Comparison of ENCODE assay signal across 9 cellular contexts in genomic region chr19:47848871-47849473, GRCh38. TPM values are rescaled to one million over a fixed set of nuclear protein-coding genes. Genes with fewer than 3 reads are reported as not detected.
DNase-seq lines count a peak whose midpoint lies in the region; ATAC-seq and TF ChIP-seq lines count a peak whose summit lies in the region.
"Had no signal": no experiment of that assay in that cellular context is flagged by ENCODE, and none has a peak within 500 bp of the region (broad histone marks: within the 10 kb centered on the region; RNA-seq: fewer than 3 reads in every experiment).

No MANE protein-coding gene starts in this region.

- no peak for ATAC-seq in GM21381 (IDR thresholded peaks at IDR 0.05; ENCODE audit: unreplicated experiment)

- intact Hi-C loops in activated T-helper 1 cell treated with anti-CD3 and anti-CD28 coated beads, Interleukin-12 subunit alpha, Interleukin-12 subunit beta, Interleukin-2, Interleukin-4 antibody, amounts not matched to agents 30 ng/mL and 10 ng/mL and 1 ng/mL, durations not matched to agents 14 hours and 24 hours and 36 hours (cut with micrococcal nuclease) = no loop called here

- no peak overlapping the region for H3K4me3 Mint-ChIP-seq in activated T-helper 1 cell treated with anti-CD3 and anti-CD28 coated beads, Interleukin-12 subunit alpha, Interleukin-12 subunit beta, Interleukin-2, Interleukin-4 antibody, amounts not matched to agents 30 ng/mL and 10 ng/mL and 1 ng/mL, durations not matched to agents 14 hours and 24 hours and 36 hours
- H3K4me3 Mint-ChIP-seq in activated CD4-positive, alpha-beta T cell treated with anti-CD3 and anti-CD28 coated beads, Interleukin-2, amount 10 ng/mL, durations not matched to agents 7 days and 5 days = no peak overlapping the region

- peaks cover 20% of the 10 kb centered on the region for H3K27me3 Mint-ChIP-seq in activated T-helper 1 cell treated with anti-CD3 and anti-CD28 coated beads, Interleukin-12 subunit alpha, Interleukin-12 subunit beta, Interleukin-2, Interleukin-4 antibody, amounts not matched to agents 30 ng/mL and 10 ng/mL and 1 ng/mL, durations not matched to agents 14 hours and 24 hours and 36 hours (ENCODE audit: insufficient read depth)
- H3K27me3 Mint-ChIP-seq in activated CD4-positive, alpha-beta T cell treated with anti-CD3 and anti-CD28 coated beads, Interleukin-2, amount 10 ng/mL, durations not matched to agents 7 days and 5 days = peaks cover 33% of the 10 kb centered on the region

- H3K27ac Mint-ChIP-seq in activated T-helper 1 cell treated with anti-CD3 and anti-CD28 coated beads, Interleukin-12 subunit alpha, Interleukin-12 subunit beta, Interleukin-2, Interleukin-4 antibody, amounts not matched to agents 30 ng/mL and 10 ng/mL and 1 ng/mL, durations not matched to agents 14 hours and 24 hours and 36 hours = no peak overlapping the region
- peak overlapping the region; percentile 47 for H3K27ac Mint-ChIP-seq in activated CD4-positive, alpha-beta T cell treated with anti-CD3 and anti-CD28 coated beads, Interleukin-2, amount 10 ng/mL, durations not matched to agents 7 days and 5 days

- CTCF ChIA-PET in activated CD4-positive, alpha-beta T cell treated with anti-CD3 and anti-CD28 coated beads, Interleukin-2, amount 10 ng/mL, durations not matched to agents 7 days and 5 days (lab: Charles Lee) = no interaction called here

- DNase-seq in activated T-helper 1 cell treated with Interleukin-2 at 50 U/mL for 16 hours (ENCODE audit: low read depth) (peak; percentile 3), fibroblast of the aortic adventitia (ENCODE audit: low read depth) (no peak), GM03348 (ENCODE audit: low spot score) (no peak), NCI-H1105 treated with DMSO at 0.1 percent for 48 hours (lab: John Stamatoyannopoulos, UW) (no peak)
- DNase-seq in activated T-helper 1 cell treated with anti-CD3 and anti-CD28 coated beads, Interleukin-12 subunit alpha, Interleukin-12 subunit beta, Interleukin-2, Interleukin-4 antibody, amounts not matched to agents 30 ng/mL and 10 ng/mL and 1 ng/mL, durations not matched to agents 14 hours and 24 hours and 36 hours (ENCODE audit: low spot score) = no peak
- DNase-seq in activated CD4-positive, alpha-beta T cell treated with anti-CD3 and anti-CD28 coated beads, Interleukin-2, amount 10 ng/mL, durations not matched to agents 7 days and 5 days = peak; percentile 36
- peak; percentile 3 for DNase-seq in stimulated activated naive CD4-positive, alpha-beta T cell treated with Interleukin-2 at 50 U/mL for 16 hours (lab: John Stamatoyannopoulos, UW)
- DNase-seq: DND-41 had no signal

- H3K4me3 ChIP-seq in fibroblast of the aortic adventitia (ENCODE audit: low read depth, low read length) = no peak overlapping the region

- no peaks in the 10 kb centered on the region for H3K4me1 Mint-ChIP-seq in activated T-helper 1 cell treated with anti-CD3 and anti-CD28 coated beads, Interleukin-12 subunit alpha, Interleukin-12 subunit beta, Interleukin-2, Interleukin-4 antibody, amounts not matched to agents 30 ng/mL and 10 ng/mL and 1 ng/mL, durations not matched to agents 14 hours and 24 hours and 36 hours (ENCODE audit: low read depth)
- H3K4me1 Mint-ChIP-seq in activated CD4-positive, alpha-beta T cell treated with anti-CD3 and anti-CD28 coated beads, Interleukin-2, amount 10 ng/mL, durations not matched to agents 7 days and 5 days = peaks cover 8% of the 10 kb centered on the region

- TF ChIP-seq CTCF in fibroblast of the aortic adventitia (IDR thresholded peaks at IDR 0.05; ENCODE audit: insufficient read depth, low read length) = peak; percentile 19

- POLR2A ChIA-PET in activated CD4-positive, alpha-beta T cell treated with anti-CD3 and anti-CD28 coated beads, Interleukin-2, amount 10 ng/mL, durations not matched to agents 7 days and 5 days (lab: Charles Lee) = no interaction called here

- H3K36me3 Mint-ChIP-seq in activated T-helper 1 cell treated with anti-CD3 and anti-CD28 coated beads, Interleukin-12 subunit alpha, Interleukin-12 subunit beta, Interleukin-2, Interleukin-4 antibody, amounts not matched to agents 30 ng/mL and 10 ng/mL and 1 ng/mL, durations not matched to agents 14 hours and 24 hours and 36 hours (ENCODE audit: low read depth) = no peaks in the 10 kb centered on the region
- no peaks in the 10 kb centered on the region for H3K36me3 Mint-ChIP-seq in activated CD4-positive, alpha-beta T cell treated with anti-CD3 and anti-CD28 coated beads, Interleukin-2, amount 10 ng/mL, durations not matched to agents 7 days and 5 days (ENCODE audit: low read depth)

- H3K9me3 Mint-ChIP-seq in activated T-helper 1 cell treated with anti-CD3 and anti-CD28 coated beads, Interleukin-12 subunit alpha, Interleukin-12 subunit beta, Interleukin-2, Interleukin-4 antibody, amounts not matched to agents 30 ng/mL and 10 ng/mL and 1 ng/mL, durations not matched to agents 14 hours and 24 hours and 36 hours = no peaks in the 10 kb centered on the region
- H3K9me3 Mint-ChIP-seq in activated CD4-positive, alpha-beta T cell treated with anti-CD3 and anti-CD28 coated beads, Interleukin-2, amount 10 ng/mL, durations not matched to agents 7 days and 5 days = no peaks in the 10 kb centered on the region

RNA-seq across cellular contexts. Expression of gene TPRX2, which starts 10.1 kb away (rescaled TPM):
- not detected in 2 replicates for total RNA-seq in activated T-helper 1 cell treated with anti-CD3 and anti-CD28 coated beads, Interleukin-12 subunit alpha, Interleukin-12 subunit beta, Interleukin-2, Interleukin-4 antibody, amounts not matched to agents 30 ng/mL and 10 ng/mL and 1 ng/mL, durations not matched to agents 14 hours and 24 hours and 36 hours
- total RNA-seq in activated CD4-positive, alpha-beta T cell treated with anti-CD3 and anti-CD28 coated beads, Interleukin-2, amount 10 ng/mL, durations not matched to agents 7 days and 5 days = not detected
- not detected in 2 replicates for total RNA-seq in fibroblast of the aortic adventitia (ENCODE audit: low replicate concordance)

RNA-seq across cellular contexts. Expression of gene CRX, which starts 27.2 kb away (rescaled TPM):
- not detected in 2 replicates for total RNA-seq in activated T-helper 1 cell treated with anti-CD3 and anti-CD28 coated beads, Interleukin-12 subunit alpha, Interleukin-12 subunit beta, Interleukin-2, Interleukin-4 antibody, amounts not matched to agents 30 ng/mL and 10 ng/mL and 1 ng/mL, durations not matched to agents 14 hours and 24 hours and 36 hours
- total RNA-seq in activated CD4-positive, alpha-beta T cell treated with anti-CD3 and anti-CD28 coated beads, Interleukin-2, amount 10 ng/mL, durations not matched to agents 7 days and 5 days = not detected
- total RNA-seq in fibroblast of the aortic adventitia (ENCODE audit: low replicate concordance) = not detected in 2 replicates

RNA-seq across cellular contexts. Expression of gene SULT2A1, which starts 37.1 kb away (rescaled TPM):
- not detected in 2 replicates for total RNA-seq in activated T-helper 1 cell treated with anti-CD3 and anti-CD28 coated beads, Interleukin-12 subunit alpha, Interleukin-12 subunit beta, Interleukin-2, Interleukin-4 antibody, amounts not matched to agents 30 ng/mL and 10 ng/mL and 1 ng/mL, durations not matched to agents 14 hours and 24 hours and 36 hours
- total RNA-seq in activated CD4-positive, alpha-beta T cell treated with anti-CD3 and anti-CD28 coated beads, Interleukin-2, amount 10 ng/mL, durations not matched to agents 7 days and 5 days = not detected
- not detected in 2 replicates for total RNA-seq in fibroblast of the aortic adventitia (ENCODE audit: low replicate concordance)

RNA-seq across cellular contexts. Expression of gene TPRX1, which starts 44.6 kb away (rescaled TPM):
- not detected in 2 replicates for total RNA-seq in activated T-helper 1 cell treated with anti-CD3 and anti-CD28 coated beads, Interleukin-12 subunit alpha, Interleukin-12 subunit beta, Interleukin-2, Interleukin-4 antibody, amounts not matched to agents 30 ng/mL and 10 ng/mL and 1 ng/mL, durations not matched to agents 14 hours and 24 hours and 36 hours
- total RNA-seq in activated CD4-positive, alpha-beta T cell treated with anti-CD3 and anti-CD28 coated beads, Interleukin-2, amount 10 ng/mL, durations not matched to agents 7 days and 5 days = not detected
- total RNA-seq in fibroblast of the aortic adventitia (ENCODE audit: low replicate concordance) = not detected in 2 replicates

Comparison
In these comparisons a context has a peak if more than half of its experiments do, and no peak if none do; other contexts are left out.
1. DNase-seq: peak in activated T-helper 1 cell treated with Interleukin-2 at 50 U/mL for 16 hours (single experiment), activated CD4-positive, alpha-beta T cell treated with anti-CD3 and anti-CD28 coated beads, Interleukin-2, amount 10 ng/mL, durations not matched to agents 7 days and 5 days (single experiment) and stimulated activated naive CD4-positive, alpha-beta T cell treated with Interleukin-2 at 50 U/mL for 16 hours (single experiment); none in activated T-helper 1 cell treated with anti-CD3 and anti-CD28 coated beads, Interleukin-12 subunit alpha, Interleukin-12 subunit beta, Interleukin-2, Interleukin-4 antibody, amounts not matched to agents 30 ng/mL and 10 ng/mL and 1 ng/mL, durations not matched to agents 14 hours and 24 hours and 36 hours (single experiment), fibroblast of the aortic adventitia (single experiment), GM03348 (single experiment) and NCI-H1105 treated with DMSO at 0.1 percent for 48 hours (single experiment).